Comparison of ENCODE assay signal across 12 cellular contexts in genomic region chr1:202200112-202200548, GRCh38. TPM values are rescaled to one million over a fixed set of nuclear protein-coding genes. Genes with fewer than 3 reads are reported as not detected.
DNase-seq lines count a peak whose midpoint lies in the region; ATAC-seq and TF ChIP-seq lines count a peak whose summit lies in the region.
"Had no signal": no experiment of that assay in that cellular context is flagged by ENCODE, and none has a peak within 500 bp of the region (broad histone marks: within the 10 kb centered on the region; RNA-seq: fewer than 3 reads in every experiment).

No MANE protein-coding gene starts in this region.

- peak; percentile 53 for DNase-seq in ELF-1 (ENCODE audit: low read depth, low spot score)
- no peak for DNase-seq in Panc1 (ENCODE audit: low read depth, low spot score)
- DNase-seq in fibroblast of villous mesenchyme (ENCODE audit: low read depth): peak; percentile 23
- DNase-seq in psoas muscle: no peak
- no peak for DNase-seq in endothelial cell (ENCODE audit: low spot score)
- no peak for DNase-seq in HUDEP-2 (lab: John Stamatoyannopoulos, UW; ENCODE audit: unreplicated experiment in 76 of 76)
- no peak for DNase-seq in GM10266 (ENCODE audit: extremely low spot score)
- DNase-seq: COR-L47; effector memory CD4-positive, alpha-beta T cell; glutamatergic neuron; NCI-H510A had no signal

- CTCF ChIA-PET in Panc1 (lab: Charles Lee): interaction anchor here (1.5 kb wide), 1 partner anchor 11 kb away, joined by 4 read pairs; no protein-coding TSS in a partner anchor

- no peak overlapping the region for H3K4me3 ChIP-seq in Panc1 (ENCODE audit: low read depth in 2 of 2, low read length in 2 of 2)
- H3K4me3 ChIP-seq in fibroblast of villous mesenchyme (ENCODE audit: low read depth, low read length): no peak overlapping the region
- H3K4me3 ChIP-seq in psoas muscle: no peak overlapping the region

- H3K9me3 ChIP-seq in Panc1 (ENCODE audit: control insufficient read depth, insufficient read depth, low read depth, low read length): no peaks in the 10 kb centered on the region
- H3K9me3 ChIP-seq in psoas muscle: no peaks in the 10 kb centered on the region

- no peak overlapping the region for H3K27ac Mint-ChIP-seq in endothelial cell (ENCODE audit: unreplicated experiment)

- intact Hi-C loops in Panc1 (cut with micrococcal nuclease; ENCODE audit: unreplicated experiment) (no loop called here), psoas muscle (cut with DNase I) (no loop called here)

- H3K36me3 Mint-ChIP-seq in endothelial cell (ENCODE audit: low read depth, unreplicated experiment): no peaks in the 10 kb centered on the region

- H3K4me1 Mint-ChIP-seq in endothelial cell (ENCODE audit: unreplicated experiment): no peaks in the 10 kb centered on the region

- H3K9me3 Mint-ChIP-seq in endothelial cell (ENCODE audit: unreplicated experiment): no peaks in the 10 kb centered on the region

- H3K27me3 Mint-ChIP-seq in endothelial cell (ENCODE audit: unreplicated experiment): peaks cover 3% of the 10 kb centered on the region

- BruUV-seq in Panc1 (replicated peaks; lab: Mats Ljungman, UMichigan): no TSS peak

- in situ Hi-C loops in Panc1 (cut with HindIII; ENCODE audit: low pct_unique_long_range_greater_than_20kb, low sequenced_read_pairs): loop anchor here (25.0 kb wide), 1 partner anchor 112 kb away; no protein-coding TSS in a partner anchor

- WGBS in psoas muscle, 3 donors: 34 to 59% (median 42%) methylated on average over 4 of the region's 4 CpGs

- H3K4me1 ChIP-seq in Panc1 (ENCODE audit: control insufficient read depth, insufficient read depth, low read length) (peaks cover 8% of the 10 kb centered on the region; the same call in 1 of the 2 replicates), psoas muscle (peaks cover 18% of the 10 kb centered on the region)

- 0 out of 2 replicates have a peak, but pooled peaks have one; percentile 32 for ATAC-seq in Panc1
- ATAC-seq in psoas muscle: peak in 3 of 4 donors; percentile 62 to 67 (median 64)
- ATAC-seq in activated CD4-positive, CD25-positive, alpha-beta regulatory T cell treated with anti-CD3 and anti-CD28 coated beads, Interleukin-2, amount 50 U/mL, for 24 hours: no peak

- no peak for TF ChIP-seq CTCF in Panc1 (IDR thresholded peaks at IDR 0.05)
- no peak for TF ChIP-seq CTCF in fibroblast of villous mesenchyme (IDR thresholded peaks at IDR 0.05; ENCODE audit: insufficient read depth, low read depth, low read length)
- no peak for TF ChIP-seq CTCF in psoas muscle (IDR thresholded peaks at IDR 0.05)
- no peak for TF ChIP-seq CTCF in endothelial cell (IDR thresholded peaks at IDR 0.05; ENCODE audit: unreplicated experiment)
- TF ChIP-seq CTCF in GM10266 (IDR thresholded peaks at IDR 0.05; ENCODE audit: control insufficient read depth, insufficient read depth, low read depth, missing control alignments): no peak

- H3K27ac ChIP-seq in Panc1 (ENCODE audit: low read length) (no peak overlapping the region), psoas muscle (no peak overlapping the region)

- H3K4me3 Mint-ChIP-seq in endothelial cell (ENCODE audit: unreplicated experiment): no peak overlapping the region

- H3K36me3 ChIP-seq in Panc1 (ENCODE audit: control insufficient read depth, insufficient read depth, low read length) (no peaks in the 10 kb centered on the region), psoas muscle (ENCODE audit: insufficient read depth in 1 of 2, low read depth in 1 of 2) (no peaks in the 10 kb centered on the region)

- H3K27me3 ChIP-seq in Panc1 (ENCODE audit: control insufficient read depth, insufficient read depth, low read length): no peaks in the 10 kb centered on the region
- H3K27me3 ChIP-seq in psoas muscle (ENCODE audit: insufficient read depth in 3 of 3, low read length in 2 of 3): no peaks in the 10 kb centered on the region

- POLR2A ChIA-PET in Panc1 (lab: Charles Lee): interaction anchor here (0.6 to 0.7 kb wide), 2 partner anchors 45 to 402 kb away, joined by 3 to 4 read pairs; no protein-coding TSS in a partner anchor

RNA-seq across cellular contexts. Expression of gene LGR6, which starts 6.5 kb away (rescaled TPM):
- total RNA-seq in Panc1 (2021; ENCODE audit: unreplicated experiment): 0.08 TPM
- 0.23 TPM for polyA plus RNA-seq in Panc1 (2012; ENCODE audit: insufficient read length)
- total RNA-seq in fibroblast of villous mesenchyme: not detected in 2 replicates
- total RNA-seq in psoas muscle: under 1 TPM in 1 of 4 donors, not detected in 3; 0.19 TPM
- under 1 TPM; 0.12 to 0.20 (median 0.13) TPM for polyA plus RNA-seq in psoas muscle
- total RNA-seq in endothelial cell (ENCODE audit: unreplicated experiment): 0.23 TPM

RNA-seq across cellular contexts. Expression of gene PTPN7, which starts 39.7 kb away (rescaled TPM):
- total RNA-seq in Panc1 (2021; ENCODE audit: unreplicated experiment) (0.33 TPM), fibroblast of villous mesenchyme (not detected in 2 replicates), psoas muscle (1 to 10 TPM in 1 of 4 donors, under 1 TPM in 3; 0.32 to 1.0 (median 0.45) TPM), endothelial cell (ENCODE audit: unreplicated experiment) (1.3 TPM)
- not detected for polyA plus RNA-seq in Panc1 (2012; ENCODE audit: insufficient read length)
- polyA plus RNA-seq in psoas muscle: under 1 TPM; 0.10 to 0.17 (median 0.13) TPM

RNA-seq across cellular contexts. Expression of gene ARL8A, which starts 55.6 kb away (rescaled TPM):
- total RNA-seq in Panc1 (2021; ENCODE audit: unreplicated experiment) (62.6 TPM), fibroblast of villous mesenchyme (18.7 and 28.5 TPM in 2 replicates), psoas muscle (10 to 100 TPM; 53.1 to 70.6 (median 62.3) TPM), endothelial cell (ENCODE audit: unreplicated experiment) (38.8 TPM)
- polyA plus RNA-seq in Panc1 (2012; ENCODE audit: insufficient read length): 61.9 TPM
- 10 to 100 TPM; 26.6 to 34.0 (median 26.6) TPM for polyA plus RNA-seq in psoas muscle

Comparison
In these comparisons a context has a peak if more than half of its experiments do, and no peak if none do; other contexts are left out.
1. DNase-seq: peak in ELF-1 (single experiment) and fibroblast of villous mesenchyme (single experiment); none in Panc1 (single experiment), psoas muscle (0 of 2), endothelial cell (single experiment), HUDEP-2 (0 of 76) and GM10266 (single experiment).
2. ATAC-seq: peak in Panc1 (single experiment) and psoas muscle (3 of 4); none in activated CD4-positive, CD25-positive, alpha-beta regulatory T cell treated with anti-CD3 and anti-CD28 coated beads, Interleukin-2, amount 50 U/mL, for 24 hours (0 of 2).